ENCODE assay signal across 1 cellular context in genomic region chr6:30572078-30572605, GRCh38.
TF ChIP-seq lines count a peak whose summit lies in the region.

No MANE protein-coding gene starts in this region.

TF ChIP-seq in SK-N-SH, 30 proteins besides CTCF, POLR2A, EP300 and RAD21 (continued from another document):
- no peak for TF ChIP-seq REST (IDR thresholded peaks at IDR 0.05; ENCODE audit: low read depth, low read length)
- no peak for TF ChIP-seq GABPA (IDR thresholded peaks at IDR 0.05; ENCODE audit: low read depth)
- no peak for TF ChIP-seq TCF12 (IDR thresholded peaks at IDR 0.05)
- TF ChIP-seq NFIC (IDR thresholded peaks at IDR 0.05; ENCODE audit: borderline replicate concordance), result no peak
- no peak for TF ChIP-seq CHD2 (IDR thresholded peaks at IDR 0.05; ENCODE audit: low read length, partially characterized antibody)
